ENCODE assay signal across 29 cellular contexts in the genomic region with DNA sequence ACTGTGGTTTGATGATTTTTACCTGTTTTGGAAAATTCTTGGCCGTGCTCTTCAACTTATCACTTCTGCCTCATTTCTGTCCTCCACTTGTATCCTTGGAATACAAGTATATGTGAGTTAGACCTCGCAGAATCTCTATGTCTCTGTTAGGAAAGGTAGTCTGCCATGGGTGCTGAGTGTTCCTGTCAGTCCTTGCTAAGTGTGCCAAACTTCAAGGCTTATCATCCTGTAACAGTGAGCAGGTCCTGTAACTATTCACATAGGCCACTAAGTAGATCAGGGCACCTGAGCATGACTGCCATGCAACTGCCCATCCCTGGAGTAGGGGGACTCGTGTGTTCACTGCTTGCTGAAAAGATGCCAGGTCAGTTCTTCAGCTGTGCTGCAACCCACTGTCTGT.
"Had no signal": no experiment of that assay in that cellular context is flagged by ENCODE, and none has a peak within 500 bp of the region (broad histone marks: within the 10 kb centered on the region; RNA-seq: fewer than 3 reads in every experiment).

No MANE protein-coding gene starts in this region.

- H3K36me3 ChIP-seq: WERI-Rb-1 had no signal

- FAIRE-seq: astrocyte, frontal cortex had no signal

- DNase-seq: activated B cell treated with CpG ODN at 0.5 μM for 24 hours; activated CD4-positive, alpha-beta T cell treated with anti-CD3 and anti-CD28 coated beads for 48 hours; activated CD4-positive, alpha-beta T cell treated with anti-CD3 and anti-CD28 coated beads, Interleukin-2, amount 50 U/mL, for 1 hour; activated CD4-positive, alpha-beta T cell treated with anti-CD3 and anti-CD28 coated beads, Interleukin-2, amount 50 U/mL, for 48 hours; activated CD8-positive, alpha-beta memory T cell treated with anti-CD3 and anti-CD28 coated beads for 24 hours; activated CD8-positive, alpha-beta T cell treated with anti-CD3 and anti-CD28 coated beads for 36 hours; activated effector memory CD4-positive, alpha-beta T cell treated with Interleukin-2 at 50 U/mL for 16 hours; activated gamma-delta T cell treated with Interleukin-2 at 50 U/mL for 16 hours; activated naive CD4-positive, alpha-beta T cell treated with anti-CD3 and anti-CD28 coated beads, Interleukin-2, amount 50 U/mL, for 16 hours; activated naive CD4-positive, alpha-beta T cell treated with Interleukin-2 at 50 U/mL for 16 hours; activated T-cell treated with anti-CD3 and anti-CD28 coated beads, Interleukin-2, amount 50 U/mL, for 4 hours; amniotic stem cell; anterior cingulate cortex; central memory CD4-positive, alpha-beta T cell; cerebellar nuclear complex; dorsolateral prefrontal cortex; effector memory CD4-positive, alpha-beta T cell; endodermal cell; foreskin fibroblast; T-helper 1 cell; T-helper 17 cell; T1000; WERI-Rb-1 had no signal

- H3K27me3 ChIP-seq: dorsolateral prefrontal cortex had no signal

- H3K27ac ChIP-seq: coronary artery, dorsolateral prefrontal cortex, WERI-Rb-1 had no signal

- H3K4me3 ChIP-seq: coronary artery, dorsolateral prefrontal cortex had no signal

- ATAC-seq: activated CD4-positive, CD25-positive, alpha-beta regulatory T cell treated with anti-CD3 and anti-CD28 coated beads, Interleukin-2, amount 50 U/mL, for 24 hours; activated CD8-positive, alpha-beta T cell treated with anti-CD3 and anti-CD28 coated beads for 36 hours; activated T-cell treated with anti-CD3 and anti-CD28 coated beads, Interleukin-2, amount 50 U/mL, for 4 hours; activated T-helper 17 cell treated with anti-CD3 and anti-CD28 coated beads, Interleukin-2, amount 50 U/mL, for 72 hours; esophagus mucosa; T-helper 17 cell had no signal
